ENCODE assay signal across 8 cellular contexts in genomic region chr2:60882971-60883753, GRCh38. TPM values are rescaled to one million over a fixed set of nuclear protein-coding genes. Genes with fewer than 3 reads are reported as not detected.
DNase-seq lines count a peak whose midpoint lies in the region; ATAC-seq and TF ChIP-seq lines count a peak whose summit lies in the region.

No MANE protein-coding gene starts in this region.

- CTCF ChIA-PET in Calu3 (lab: Charles Lee), result interaction anchor here (0.9 to 1.3 kb wide), 3 partner anchors 83 to 127 kb away, joined by 3 to 5 read pairs (median 4); partner anchors contain the start of gene PAPOLG

- H3K4me3 ChIP-seq in Loucy (ENCODE audit: low read length, poor library complexity, severe bottlenecking), result peak overlapping the region; percentile 81
- H3K4me3 ChIP-seq in hepatocyte, result peak overlapping the region; percentile 54
- peak overlapping the region; percentile 65 to 97 (median 85) for H3K4me3 ChIP-seq in skin epidermis

- no TSS peak for BruUV-seq in Calu3 (replicated peaks; lab: Mats Ljungman, UMichigan)

- peak overlapping the region; percentile 14; the same call in 1 of the 2 replicates for H2AFZ ChIP-seq in Loucy (ENCODE audit: low read length)
- H2AFZ ChIP-seq in hepatocyte, result no peak overlapping the region

- WGBS in hepatocyte (ENCODE audit: low lambda C conversion rate, missing lambda C conversion rate), result 22% methylated on average over 8 of the region's 8 CpGs

- intact Hi-C loops in Calu3 (cut with micrococcal nuclease; ENCODE audit: unreplicated experiment), result loop anchor here (5.0 kb wide), 3 partner anchors 91 to 134 kb away; partner anchors contain the start of genes PEX13 and PUS10

- H3K4me1 Mint-ChIP-seq in Calu3 (ENCODE audit: low read depth, unreplicated experiment), result peaks cover 18% of the 10 kb centered on the region
- H3K4me1 Mint-ChIP-seq in activated T-helper 17 cell treated with anti-CD3 and anti-CD28 coated beads, Interleukin-2, amount 50 U/mL, for 72 hours, result peaks cover 24% of the 10 kb centered on the region

- H3K4me1 ChIP-seq in Loucy (ENCODE audit: insufficient read depth, low read length, poor library complexity, severe bottlenecking) (peaks cover 34% of the 10 kb centered on the region), hepatocyte (ENCODE audit: insufficient read depth) (peaks cover 7% of the 10 kb centered on the region)

- H4K20me1 ChIP-seq in Loucy (ENCODE audit: insufficient read depth, low read length, poor library complexity, severe bottlenecking) (peaks cover 47% of the 10 kb centered on the region), hepatocyte (ENCODE audit: insufficient read depth, poor library complexity, severe bottlenecking) (peaks cover 8% of the 10 kb centered on the region)

- H3K9me3 ChIP-seq in Loucy (ENCODE audit: insufficient read depth, low read depth, low read length) (no peaks in the 10 kb centered on the region), hepatocyte (ENCODE audit: low read depth) (no peaks in the 10 kb centered on the region)

- no peak for TF ChIP-seq CTCF in Calu3 (IDR thresholded peaks at IDR 0.05; ENCODE audit: unreplicated experiment)
- TF ChIP-seq CTCF in Loucy (conservative IDR thresholded peaks at IDR 0.05; ENCODE audit: low read length), result no peak
- no peak for TF ChIP-seq CTCF in hepatocyte (IDR thresholded peaks at IDR 0.05; ENCODE audit: poor library complexity)

- H3K27ac Mint-ChIP-seq in Calu3 (ENCODE audit: unreplicated experiment), result peak overlapping the region; percentile 97
- H3K27ac Mint-ChIP-seq in activated T-helper 17 cell treated with anti-CD3 and anti-CD28 coated beads, Interleukin-2, amount 50 U/mL, for 72 hours, result peak overlapping the region; percentile 83

- no peaks in the 10 kb centered on the region for H3K27me3 ChIP-seq in Loucy (ENCODE audit: insufficient read depth, low read length, poor library complexity, severe bottlenecking)
- no peaks in the 10 kb centered on the region for H3K27me3 ChIP-seq in hepatocyte

- H3F3A ChIP-seq in Loucy (ENCODE audit: low read depth), result no peaks in the 10 kb centered on the region

- DNase-seq in Calu3 (no peak), hepatocyte (ENCODE audit: low spot score) (peak; percentile 11), DMS153 treated with DMSO at 0.1 percent for 48 hours (lab: John Stamatoyannopoulos, UW; ENCODE audit: unreplicated experiment) (no peak), NCI-H1436 (lab: John Stamatoyannopoulos, UW) (no peak)

- H3K4me3 Mint-ChIP-seq in Calu3 (ENCODE audit: low read depth, unreplicated experiment), result peak overlapping the region; percentile 91
- H3K4me3 Mint-ChIP-seq in activated T-helper 17 cell treated with anti-CD3 and anti-CD28 coated beads, Interleukin-2, amount 50 U/mL, for 72 hours, result peak overlapping the region; percentile 91

- H3K27me3 Mint-ChIP-seq in Calu3 (ENCODE audit: unreplicated experiment), result no peaks in the 10 kb centered on the region
- no peaks in the 10 kb centered on the region for H3K27me3 Mint-ChIP-seq in activated T-helper 17 cell treated with anti-CD3 and anti-CD28 coated beads, Interleukin-2, amount 50 U/mL, for 72 hours

- H3K36me3 ChIP-seq in Loucy (ENCODE audit: insufficient read depth, low read length) (no peaks in the 10 kb centered on the region), hepatocyte (replicated peaks; ENCODE audit: insufficient read depth, low read depth) (no peaks in the 10 kb centered on the region)

- ATAC-seq in GM19395 (IDR thresholded peaks at IDR 0.05; ENCODE audit: unreplicated experiment), result peak; percentile 40
- no peak for ATAC-seq in activated T-helper 17 cell treated with anti-CD3 and anti-CD28 coated beads, Interleukin-2, amount 50 U/mL, for 72 hours (replicated peaks)

- H3K79me2 ChIP-seq in Loucy (ENCODE audit: insufficient read depth, low read length), result peaks cover 77% of the 10 kb centered on the region
- peaks cover 58% of the 10 kb centered on the region for H3K79me2 ChIP-seq in hepatocyte

- H3K9me3 Mint-ChIP-seq in Calu3 (ENCODE audit: low read depth, unreplicated experiment), result no peaks in the 10 kb centered on the region
- no peaks in the 10 kb centered on the region for H3K9me3 Mint-ChIP-seq in activated T-helper 17 cell treated with anti-CD3 and anti-CD28 coated beads, Interleukin-2, amount 50 U/mL, for 72 hours

- no peaks in the 10 kb centered on the region for H3K9me2 ChIP-seq in Loucy (replicated peaks; ENCODE audit: low read depth, low read length)
- H3K9me2 ChIP-seq in hepatocyte (replicated peaks; ENCODE audit: insufficient read depth), result no peaks in the 10 kb centered on the region

- H3K4me2 ChIP-seq in Loucy (ENCODE audit: low read depth, low read length, poor library complexity, severe bottlenecking) (peak overlapping the region; percentile 93), hepatocyte (peak overlapping the region; percentile 89)

- peak overlapping the region; percentile 92 for H3K9ac ChIP-seq in Loucy (ENCODE audit: low read depth, low read length, poor library complexity, severe bottlenecking)

- peaks cover 34% of the 10 kb centered on the region for H3K36me3 Mint-ChIP-seq in Calu3 (ENCODE audit: insufficient read depth, unreplicated experiment)
- peaks cover 68% of the 10 kb centered on the region for H3K36me3 Mint-ChIP-seq in activated T-helper 17 cell treated with anti-CD3 and anti-CD28 coated beads, Interleukin-2, amount 50 U/mL, for 72 hours (ENCODE audit: low read depth)

- peak overlapping the region; percentile 99 for H3K27ac ChIP-seq in hepatocyte
- peak overlapping the region; percentile 87 to 100 (median 98) for H3K27ac ChIP-seq in skin epidermis

RNA-seq across cellular contexts. Expression of gene REL, which starts 1.8 kb away (rescaled TPM):
- total RNA-seq in Calu3 (2022) (20.3 and 23.4 TPM in 2 replicates), hepatocyte (9.5 and 12.3 TPM in 2 replicates)
- 10 to 100 TPM; 13.9 to 60.1 TPM for total RNA-seq in activated T-helper 17 cell treated with anti-CD3 and anti-CD28 coated beads, Interleukin-2, amount 50 U/mL, for 72 hours
- polyA plus RNA-seq in hepatocyte, result 2.8 and 4.2 TPM in 2 replicates
